In the genomic region with DNA sequence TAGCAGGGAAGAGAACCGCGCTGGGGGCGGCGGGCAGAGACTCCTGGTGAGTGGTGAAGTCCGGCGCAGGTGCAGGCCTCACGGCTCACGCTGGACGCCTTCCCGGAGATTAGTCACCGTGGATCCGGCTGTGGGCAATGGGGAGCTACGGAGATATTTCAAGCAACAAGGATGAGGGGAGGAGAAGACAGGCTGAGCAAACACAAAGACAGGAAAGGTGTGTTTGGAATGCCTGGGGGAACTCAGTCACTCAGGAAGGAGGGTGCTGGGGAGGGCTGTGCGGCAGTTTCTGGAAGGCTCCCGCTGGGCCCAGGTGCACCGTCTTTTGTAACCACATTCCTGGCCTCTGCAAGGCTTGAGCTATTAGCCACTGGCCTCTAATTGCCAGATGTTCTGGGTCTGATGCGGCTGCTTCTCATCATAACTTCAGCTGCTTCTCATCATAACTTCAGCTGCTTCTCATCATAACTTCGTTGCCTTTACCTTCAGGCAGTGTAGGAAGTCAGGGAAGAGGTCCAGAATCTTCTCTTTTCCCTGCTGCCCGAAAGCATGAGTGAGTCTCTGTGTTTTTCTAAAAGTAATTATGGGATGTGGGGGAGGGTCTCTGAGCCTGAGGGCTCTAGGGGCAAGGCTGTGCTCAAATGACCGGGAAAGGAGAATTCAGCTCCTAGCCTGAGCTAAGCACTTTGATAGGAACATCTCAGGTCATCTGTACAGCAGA, we compare ENCODE assay signal across 9 cellular contexts.
A peak's percentile ranks its signal among the peaks of the same experiment; 100 is the strongest.
DNase-seq lines count a peak whose midpoint lies in the region; ATAC-seq, FAIRE-seq and TF ChIP-seq lines count a peak whose summit lies in the region.
"Had no signal": no experiment of that assay in that cellular context is flagged by ENCODE, and none has a peak within 500 bp of the region (broad histone marks: within the 10 kb centered on the region; RNA-seq: fewer than 3 reads in every experiment).

No MANE protein-coding gene starts in this region.

- no peaks in the 10 kb centered on the region for H3K79me2 ChIP-seq in endothelial cell of umbilical vein (ENCODE audit: control insufficient read depth, insufficient read depth, low read length)

- H4K91ac ChIP-seq in mesenchymal stem cell (ENCODE audit: low read length), result no peak overlapping the region

- H4K20me1 ChIP-seq in endothelial cell of umbilical vein (replicated peaks; ENCODE audit: control insufficient read depth, extremely low read depth, insufficient read depth, low read length), result no peaks in the 10 kb centered on the region

- H3K27ac ChIP-seq in endothelial cell of umbilical vein (ENCODE audit: insufficient read depth, low read depth, low read length) (peak overlapping the region; percentile 79), mesenchymal stem cell (ENCODE audit: low read length, poor library complexity, severe bottlenecking) (peak overlapping the region; percentile 76)

- CTCF ChIA-PET in endothelial cell of umbilical vein (lab: Charles Lee), result interaction anchor here (0.8 to 2.6 kb wide), 14 partner anchors 11 to 125 kb away, joined by 3 to 17 read pairs (median 4); no protein-coding TSS in a partner anchor

- H3K4me2 ChIP-seq in endothelial cell of umbilical vein (ENCODE audit: insufficient read depth, low read length) (peak overlapping the region; percentile 26), mesenchymal stem cell (ENCODE audit: low read length, poor library complexity, severe bottlenecking) (no peak overlapping the region)

- H3K27me3 ChIP-seq in MG63, result no peaks in the 10 kb centered on the region
- H3K27me3 ChIP-seq in endothelial cell of umbilical vein (ENCODE audit: control insufficient read depth in 2 of 2, insufficient read depth in 2 of 2, low read length in 2 of 2), result no peaks in the 10 kb centered on the region
- H3K27me3 ChIP-seq in mesenchymal stem cell (ENCODE audit: control insufficient read depth in 1 of 2, insufficient read depth in 1 of 2, low read length in 2 of 2), result peaks cover 0 to 30% of the 10 kb centered on the region in 2 experiments

- H2AK5ac ChIP-seq in mesenchymal stem cell (ENCODE audit: low read length, severe bottlenecking), result no peak overlapping the region

- H3K9me1 ChIP-seq in endothelial cell of umbilical vein (replicated peaks; ENCODE audit: control insufficient read depth, extremely low read depth, insufficient read depth, low read length), result no peaks in the 10 kb centered on the region

- no peak overlapping the region for H3K4ac ChIP-seq in mesenchymal stem cell (ENCODE audit: low read depth in 1 of 2, low read length in 2 of 2)

- TF ChIP-seq POLR2A in endothelial cell of umbilical vein (IDR thresholded peaks at IDR 0.05; ENCODE audit: low read depth, low read length), result peak; percentile 41

- H2BK12ac ChIP-seq in mesenchymal stem cell (ENCODE audit: low read length in 2 of 2), result no peak overlapping the region

- peaks cover 2% of the 10 kb centered on the region for H3K79me1 ChIP-seq in mesenchymal stem cell (replicated peaks; ENCODE audit: low read length, poor library complexity, severe bottlenecking)

- H3K36me3 ChIP-seq in MG63, result peaks cover 20% of the 10 kb centered on the region
- H3K36me3 ChIP-seq in endothelial cell of umbilical vein (ENCODE audit: control insufficient read depth in 2 of 2, extremely low read depth in 1 of 2, insufficient read depth in 2 of 2, low read length in 2 of 2), result no peaks in the 10 kb centered on the region
- H3K36me3 ChIP-seq in mesenchymal stem cell (ENCODE audit: control insufficient read depth in 1 of 2, insufficient read depth in 2 of 2, low read depth in 1 of 2, low read length in 2 of 2), result peaks cover 4 to 8% of the 10 kb centered on the region in 2 experiments

- H3K14ac ChIP-seq in mesenchymal stem cell (ENCODE audit: low read length in 2 of 2), result no peak overlapping the region

- H4K8ac ChIP-seq in mesenchymal stem cell (ENCODE audit: low read length), result no peak overlapping the region

- H3K4me3 ChIP-seq in MG63 (no peak overlapping the region), endothelial cell of umbilical vein (replicated peaks in 1 of 3; ENCODE audit: insufficient read depth in 1 of 3, low read depth in 1 of 3, low read length in 3 of 3) (no peak overlapping the region), mesenchymal stem cell (ENCODE audit: insufficient read depth in 1 of 2, low read depth in 1 of 2, low read length in 2 of 2) (no peak overlapping the region)

- H3K4me1 ChIP-seq in endothelial cell of umbilical vein (ENCODE audit: control insufficient read depth, extremely low read depth, insufficient read depth, low read length) (peaks cover 23% of the 10 kb centered on the region), mesenchymal stem cell (ENCODE audit: control insufficient read depth, insufficient read depth, low read depth, low read length) (peaks cover 10% of the 10 kb centered on the region)

- DNase-seq in AG08395 (ENCODE audit: low spot score) (peak; percentile 58), MG63 (peak; percentile 48), endothelial cell of umbilical vein (ENCODE audit: low read depth, low spot score) (peak; percentile 92), mesenchymal stem cell (peak; percentile 49), hippocampal formation (lab: John Stamatoyannopoulos, UW) (no peak), amniotic stem cell (lab: John Stamatoyannopoulos, UW) (no peak)
- DNase-seq: stimulated activated naive B cell treated with anti-CD40 and anti-IgM and Interleukin-4, amounts not matched to agents 10 μg/mL and 1 μg/mL and 100 μg/mL, for 72 hours had no signal

- H2BK120ac ChIP-seq in mesenchymal stem cell (ENCODE audit: low read depth, low read length), result no peak overlapping the region

- intact Hi-C loops in endothelial cell of umbilical vein (cut with micrococcal nuclease), result loop anchor here (1.0 to 5.0 kb wide), 6 partner anchors 20 to 1363 kb away; a partner anchor contains a TSS

- H2BK15ac ChIP-seq in mesenchymal stem cell (ENCODE audit: low read depth, poor library complexity, severe bottlenecking), result no peak overlapping the region

- FAIRE-seq in endothelial cell of umbilical vein (lab: Jason Lieb, UNC), result peak; percentile 98

- H2BK5ac ChIP-seq in mesenchymal stem cell (ENCODE audit: low read depth, low read length, poor library complexity, severe bottlenecking), result peak overlapping the region; percentile 84

- TSS peak; percentile 89 for BruUV-seq in endothelial cell of umbilical vein (replicated peaks; lab: Mats Ljungman, UMichigan)

- POLR2A ChIA-PET in endothelial cell of umbilical vein (lab: Charles Lee), result interaction anchor here (0.6 to 1.2 kb wide), 5 partner anchors 19 to 83 kb away, joined by 3 to 6 read pairs (median 3); no protein-coding TSS in a partner anchor

- ATAC-seq in HG03460 (IDR thresholded peaks at IDR 0.05; ENCODE audit: unreplicated experiment) (no peak), HG03159 (IDR thresholded peaks at IDR 0.05; ENCODE audit: unreplicated experiment) (no peak)
- ATAC-seq: stimulated activated naive B cell treated with anti-CD40 and anti-IgM and Interleukin-4, amounts not matched to agents 10 μg/mL and 1 μg/mL and 100 μg/mL, for 72 hours had no signal

- no peak overlapping the region for H3K23ac ChIP-seq in mesenchymal stem cell (ENCODE audit: low read length in 2 of 2)

- no peak overlapping the region for H3K18ac ChIP-seq in mesenchymal stem cell (ENCODE audit: low read depth in 1 of 2, low read length in 2 of 2)

- WGBS in mesenchymal stem cell, result 18% methylated on average over 20 of the region's 20 CpGs

- peak overlapping the region; percentile 52 for H3K9ac ChIP-seq in endothelial cell of umbilical vein (replicated peaks; ENCODE audit: extremely low read depth, insufficient read depth, low read length)
- no peak overlapping the region for H3K9ac ChIP-seq in mesenchymal stem cell (ENCODE audit: low read length)

- dilution Hi-C loops in endothelial cell of umbilical vein (cut with MboI; ENCODE audit: extremely low pct_ligation_motif_present, low sequenced_read_pairs), result no loop called here

- H3K9me3 ChIP-seq in MG63, result peaks cover under 1% of the 10 kb centered on the region
- no peaks in the 10 kb centered on the region for H3K9me3 ChIP-seq in endothelial cell of umbilical vein (replicated peaks; ENCODE audit: control insufficient read depth, insufficient read depth, low read length)
- H3K9me3 ChIP-seq in mesenchymal stem cell (ENCODE audit: control insufficient read depth, low read length), result peaks cover 9% of the 10 kb centered on the region

- H2AFZ ChIP-seq in endothelial cell of umbilical vein (ENCODE audit: low read depth, low read length) (no peak overlapping the region), mesenchymal stem cell (ENCODE audit: low read depth, low read length) (no peak overlapping the region)

- no peak for TF ChIP-seq CTCF in endothelial cell of umbilical vein (IDR thresholded peaks at IDR 0.05; ENCODE audit: extremely low read depth in 1 of 2, insufficient read depth in 1 of 2, low read depth in 1 of 2, low read length in 2 of 2)

TF ChIP-seq in endothelial cell of umbilical vein, 7 proteins besides CTCF, POLR2A, EP300 and RAD21:
- TF ChIP-seq JUN (IDR thresholded peaks at IDR 0.05; ENCODE audit: borderline replicate concordance, insufficient read depth, insufficient read length, low read depth), result peak; percentile 56
- no peak for TF ChIP-seq EZH2 (IDR thresholded peaks at IDR 0.05; ENCODE audit: borderline replicate concordance, low read depth, low read length, severe bottlenecking)
- peak; percentile 57 for TF ChIP-seq GATA2 (IDR thresholded peaks at IDR 0.05; ENCODE audit: insufficient read depth, insufficient read length, low read depth, low read length)
- peak; percentile 91 for TF ChIP-seq POLR2AphosphoS5 (IDR thresholded peaks at IDR 0.05; ENCODE audit: insufficient read depth, low read depth, low read length)
- TF ChIP-seq, protein P1, sequence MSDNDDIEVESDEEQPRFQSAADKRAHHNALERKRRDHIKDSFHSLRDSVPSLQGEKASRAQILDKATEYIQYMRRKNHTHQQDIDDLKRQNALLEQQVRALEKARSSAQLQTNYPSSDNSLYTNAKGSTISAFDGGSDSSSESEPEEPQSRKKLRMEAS (IDR thresholded peaks at IDR 0.05; ENCODE audit: insufficient read depth, insufficient read length), result no peak
- peak; percentile 90 for TF ChIP-seq FOS (IDR thresholded peaks at IDR 0.05; ENCODE audit: borderline replicate concordance, insufficient read depth, low read length)
- TF ChIP-seq MYC (IDR thresholded peaks at IDR 0.05; ENCODE audit: low read depth, low read length), result no peak

Comparison
In these comparisons a context has a peak if more than half of its experiments do, and no peak if none do; other contexts are left out.
1. DNase-seq: peak in AG08395 (single experiment), MG63 (single experiment), endothelial cell of umbilical vein (single experiment) and mesenchymal stem cell (single experiment); none in hippocampal formation (0 of 2) and amniotic stem cell (single experiment).